ENCODE assay signal across 33 cellular contexts in genomic region chr5:26143259-26143658, GRCh38.
"Had no signal": no experiment of that assay in that cellular context is flagged by ENCODE, and none has a peak within 500 bp of the region (broad histone marks: within the 10 kb centered on the region; RNA-seq: fewer than 3 reads in every experiment).

No MANE protein-coding gene starts in this region.

- H3K4me1 ChIP-seq: adrenal gland, ascending aorta, body of pancreas, breast epithelium had no signal

- H3K27ac ChIP-seq: adrenal gland, ascending aorta, body of pancreas, brain microvascular endothelial cell, breast epithelium, cardiac muscle cell had no signal

- H3K36me3 ChIP-seq: adrenal gland, ascending aorta, brain microvascular endothelial cell, breast epithelium, cardiac muscle cell had no signal

- ATAC-seq: activated naive CD4-positive, alpha-beta T cell treated with anti-CD3 and anti-CD28 coated beads, Interleukin-2, amount 50 U/mL, for 72 hours; activated naive CD8-positive, alpha-beta T cell treated with anti-CD3 and anti-CD28 coated beads, Interleukin-2, amount 50 U/mL, for 24 hours; activated T-cell treated with anti-CD3 and anti-CD28 coated beads, Interleukin-2, amount 50 U/mL, for 4 hours; activated T-cell treated with anti-CD3 and anti-CD28 coated beads, Interleukin-2, amount 50 U/mL, for 72 hours; activated T-helper 17 cell treated with anti-CD3 and anti-CD28 coated beads, Interleukin-2, amount 50 U/mL, for 72 hours; body of pancreas had no signal

- H3K9me3 ChIP-seq: adrenal gland, ascending aorta, body of pancreas, breast epithelium had no signal

- H3K27me3 ChIP-seq: adrenal gland, ascending aorta, body of pancreas, brain microvascular endothelial cell, breast epithelium, cardiac muscle cell had no signal

- H3K4me3 ChIP-seq: adrenal gland, ascending aorta, body of pancreas, breast epithelium, cardiac muscle cell had no signal

- DNase-seq: activated effector memory CD4-positive, alpha-beta T cell treated with anti-CD3 and anti-CD28 coated beads, Interleukin-2, amount 50 U/mL, for 16 hours; activated effector memory CD4-positive, alpha-beta T cell treated with Interleukin-2 at 50 U/mL for 16 hours; activated gamma-delta T cell; activated gamma-delta T cell treated with Interleukin-2 at 50 U/mL for 16 hours; activated naive CD4-positive, alpha-beta T cell; activated naive CD4-positive, alpha-beta T cell treated with anti-CD3 and anti-CD28 coated beads for 36 hours; activated naive CD4-positive, alpha-beta T cell treated with anti-CD3 and anti-CD28 coated beads, Interleukin-2, amount 10 ng/mL, durations not matched to agents 7 days and 5 days; activated naive CD4-positive, alpha-beta T cell treated with anti-CD3 and anti-CD28 coated beads, Interleukin-2, amount 50 U/mL, for 16 hours; activated naive CD4-positive, alpha-beta T cell treated with Interleukin-2 at 50 U/mL for 16 hours; activated naive CD8-positive, alpha-beta T cell treated with anti-CD3 and anti-CD28 coated beads for 36 hours; activated naive CD8-positive, alpha-beta T cell treated with anti-CD3 and anti-CD28 coated beads, Interleukin-2, amount 10 ng/mL, durations not matched to agents 7 days and 5 days; activated naive CD8-positive, alpha-beta T cell treated with anti-CD3 and anti-CD28 coated beads, Interleukin-2, amount 50 U/mL, for 24 hours; activated T-cell treated with anti-CD3 and anti-CD28 coated beads, Interleukin-2, amount 50 U/mL, for 24 hours; activated T-cell treated with anti-CD3 and anti-CD28 coated beads, Interleukin-2, amount 50 U/mL, for 4 hours; activated T-cell treated with anti-CD3 and anti-CD28 coated beads, Interleukin-2, amount 50 U/mL, for 48 hours; activated T-cell treated with anti-CD3 and anti-CD28 coated beads, Interleukin-2, amount 50 U/mL, for 72 hours; adrenal gland; amniotic stem cell; amygdala; anterior cingulate cortex; aorta; body of pancreas; brain microvascular endothelial cell; caudate nucleus; central memory CD4-positive, alpha-beta T cell; cerebellar nuclear complex had no signal

- FAIRE-seq: astrocyte, bronchial epithelial cell had no signal
